Comparison of ENCODE assay signal across 12 cellular contexts in genomic region chr21:42534901-42535378, GRCh38. TPM values are rescaled to one million over a fixed set of nuclear protein-coding genes. Genes with fewer than 3 reads are reported as not detected.
DNase-seq lines count a peak whose midpoint lies in the region; ATAC-seq and TF ChIP-seq lines count a peak whose summit lies in the region.
"Had no signal": no experiment of that assay in that cellular context is flagged by ENCODE, and none has a peak within 500 bp of the region (broad histone marks: within the 10 kb centered on the region; RNA-seq: fewer than 3 reads in every experiment).

No MANE protein-coding gene starts in this region.

- TF ChIP-seq CTCF in CD8-positive, alpha-beta T cell (IDR thresholded peaks at IDR 0.05) = no peak
- no peak for TF ChIP-seq CTCF in progenitor cell of endocrine pancreas (IDR thresholded peaks at IDR 0.05; ENCODE audit: unreplicated experiment)

- no peaks in the 10 kb centered on the region for H3K27me3 Mint-ChIP-seq in CD8-positive, alpha-beta T cell (ENCODE audit: low read depth)
- no peaks in the 10 kb centered on the region for H3K27me3 Mint-ChIP-seq in progenitor cell of endocrine pancreas

- no peak for ATAC-seq in CD8-positive, alpha-beta T cell
- peak; percentile 37 for ATAC-seq in GM19043 (IDR thresholded peaks at IDR 0.05; ENCODE audit: low read depth, unreplicated experiment)
- peak; percentile 41 for ATAC-seq in HG03354 (IDR thresholded peaks at IDR 0.05; ENCODE audit: poor library complexity, severe bottlenecking, unreplicated experiment)
- ATAC-seq in left cardiac atrium = no peak

- no peak for DNase-seq in CD8-positive, alpha-beta T cell
- no peak for DNase-seq in left cardiac atrium
- DNase-seq in NCI-H187 treated with DMSO at 0.1 percent for 48 hours (lab: John Stamatoyannopoulos, UW) = no peak
- DNase-seq in progenitor cell of endocrine pancreas (ENCODE audit: low spot score, unreplicated experiment) = no peak
- DNase-seq in kidney glomerular epithelial cell (lab: John Stamatoyannopoulos, UW) = no peak
- DNase-seq: NCI-H345; stimulated activated naive CD4-positive, alpha-beta T cell treated with Interleukin-2 at 50 U/mL for 16 hours had no signal

- H3K27ac Mint-ChIP-seq in CD8-positive, alpha-beta T cell = peak overlapping the region; percentile 47
- H3K27ac Mint-ChIP-seq in progenitor cell of endocrine pancreas = no peak overlapping the region

- CTCF ChIA-PET in CD8-positive, alpha-beta T cell (lab: Charles Lee) = interaction anchor here (1.0 to 1.4 kb wide), 2 partner anchors 15 to 225 kb away, joined by 3 to 4 read pairs; no protein-coding TSS in a partner anchor

- H3K9me3 ChIP-seq in CD8-positive, alpha-beta T cell (ENCODE audit: low read length) = no peaks in the 10 kb centered on the region
- H3K9me3 ChIP-seq: right lobe of liver had no signal

- POLR2A ChIA-PET in CD8-positive, alpha-beta T cell (lab: Charles Lee) = no interaction called here

- peaks cover 58% of the 10 kb centered on the region for H3K36me3 Mint-ChIP-seq in CD8-positive, alpha-beta T cell
- peaks cover 20% of the 10 kb centered on the region for H3K36me3 Mint-ChIP-seq in progenitor cell of endocrine pancreas (ENCODE audit: insufficient read depth)

- H3K4me1 ChIP-seq in CD8-positive, alpha-beta T cell (ENCODE audit: insufficient read depth, low read length) = peaks cover 6% of the 10 kb centered on the region

- H3K36me3 ChIP-seq in CD8-positive, alpha-beta T cell (ENCODE audit: insufficient read depth, low read length) = peaks cover 7% of the 10 kb centered on the region
- H3K36me3 ChIP-seq: right lobe of liver had no signal

- no peak overlapping the region for H3K4me3 ChIP-seq in CD8-positive, alpha-beta T cell (ENCODE audit: low read depth, low read length)
- H3K4me3 ChIP-seq: right lobe of liver had no signal

- peaks cover 28% of the 10 kb centered on the region for H3K4me1 Mint-ChIP-seq in CD8-positive, alpha-beta T cell (ENCODE audit: low read depth)
- peaks cover 5% of the 10 kb centered on the region for H3K4me1 Mint-ChIP-seq in progenitor cell of endocrine pancreas (ENCODE audit: low read depth)

- H3K27me3 ChIP-seq in CD8-positive, alpha-beta T cell (ENCODE audit: insufficient read depth, low read length) = no peaks in the 10 kb centered on the region
- H3K27me3 ChIP-seq in layer of hippocampus (ENCODE audit: control insufficient read depth, insufficient read depth, low read length) = no peaks in the 10 kb centered on the region
- H3K27me3 ChIP-seq: right lobe of liver had no signal

- intact Hi-C loops in CD8-positive, alpha-beta T cell (cut with DNase I, micrococcal nuclease) = loop anchor here in 1 of 2 experiments (5.0 kb wide), 1 partner anchor 83 kb away; no protein-coding TSS in a partner anchor
- intact Hi-C loops in left cardiac atrium (cut with DNase I) = no loop called here

- H3K4me3 Mint-ChIP-seq in CD8-positive, alpha-beta T cell = peak overlapping the region; percentile 19
- H3K4me3 Mint-ChIP-seq in progenitor cell of endocrine pancreas (ENCODE audit: low read depth) = no peak overlapping the region

- H3K9me3 Mint-ChIP-seq in CD8-positive, alpha-beta T cell = no peaks in the 10 kb centered on the region
- H3K9me3 Mint-ChIP-seq in progenitor cell of endocrine pancreas (ENCODE audit: low read depth) = no peaks in the 10 kb centered on the region

- no peak overlapping the region for H3K27ac ChIP-seq in CD8-positive, alpha-beta T cell (ENCODE audit: low read depth, low read length)
- H3K27ac ChIP-seq in layer of hippocampus (ENCODE audit: low read depth, low read length) = peak overlapping the region; percentile 48
- H3K27ac ChIP-seq: epithelial cell of prostate had no signal

RNA-seq across cellular contexts. Expression of gene SLC37A1, which starts 21.3 kb away (rescaled TPM):
- total RNA-seq in CD8-positive, alpha-beta T cell = 10 to 100 TPM; 24.2 to 25.9 TPM
- total RNA-seq in left cardiac atrium = 1 to 10 TPM; 1.9 to 3.7 TPM
- 58.4 and 60.2 TPM in 2 replicates for total RNA-seq in progenitor cell of endocrine pancreas

RNA-seq across cellular contexts. Expression of gene RSPH1, which starts 38.9 kb away (rescaled TPM):
- total RNA-seq in CD8-positive, alpha-beta T cell = under 1 TPM in 1 of 2 experiments, not detected in 1; 0.16 TPM
- total RNA-seq in left cardiac atrium = not detected
- total RNA-seq in progenitor cell of endocrine pancreas = 4.4 and 7.1 TPM in 2 replicates

Comparison
In these comparisons a context has a peak if more than half of its experiments do, and no peak if none do; other contexts are left out.
1. ATAC-seq: peak in GM19043 (single experiment) and HG03354 (single experiment); none in CD8-positive, alpha-beta T cell (single experiment) and left cardiac atrium (0 of 2).
2. RNA of gene SLC37A1, which starts 21.3 kb away (total RNA-seq): 58.4 to 60.2 TPM in progenitor cell of endocrine pancreas and 24.2 to 25.9 TPM in CD8-positive, alpha-beta T cell; 1.9 to 3.7 TPM in left cardiac atrium; every median in the first group is over 4 times any median in the second.